In the genomic region with DNA sequence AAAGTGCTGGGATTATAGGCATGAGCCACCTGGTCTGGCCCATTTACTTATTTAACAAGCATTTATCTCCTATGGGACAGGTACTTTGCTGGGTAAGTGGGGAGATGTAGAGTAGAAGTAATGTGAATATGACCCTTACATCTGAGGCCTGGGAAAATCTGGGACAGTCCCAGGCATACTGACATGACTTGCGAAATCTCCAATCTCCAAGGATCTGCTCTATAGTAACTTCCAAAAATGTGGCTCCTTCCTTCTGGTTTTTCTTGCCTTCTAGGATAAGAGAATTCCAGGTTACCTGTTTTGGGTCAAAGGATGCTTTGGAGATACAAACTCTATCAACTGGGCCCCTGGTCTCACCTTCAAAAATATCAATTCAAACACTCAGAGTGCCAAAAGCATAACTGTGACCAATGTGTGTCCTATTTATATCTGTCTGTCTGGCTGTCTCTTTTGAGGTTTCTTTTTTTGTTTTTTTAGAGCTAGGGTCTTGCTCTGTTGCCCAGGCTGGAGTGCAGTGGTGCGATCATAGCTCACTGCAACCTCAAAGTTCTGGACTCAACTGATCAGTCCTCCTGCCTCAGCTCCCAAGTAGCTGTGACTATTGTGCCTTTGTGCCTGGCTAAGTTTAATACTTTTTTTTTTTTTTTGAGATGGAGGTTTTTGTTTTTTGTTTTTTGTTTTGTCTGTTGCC, we compare ENCODE assay signal across 19 cellular contexts.
"Had no signal": no experiment of that assay in that cellular context is flagged by ENCODE, and none has a peak within 500 bp of the region (broad histone marks: within the 10 kb centered on the region; RNA-seq: fewer than 3 reads in every experiment).

No MANE protein-coding gene starts in this region.

- DNase-seq: cortex of kidney; dorsolateral prefrontal cortex; effector CD8-positive, alpha-beta T cell; heart left ventricle; hippocampal formation; left colon; mesendoderm; naive thymus-derived CD8-positive, alpha-beta T cell; psoas muscle; retina; spleen; stimulated activated CD4-positive, alpha-beta T cell treated with anti-CD3 and anti-CD28 coated beads, Interleukin-2, amount 100 ng/mL, for 24 hours; stimulated activated CD4-positive, alpha-beta T cell treated with anti-CD3 and anti-CD28 coated beads, Interleukin-4, amount 100 ng/mL, for 4 hours; stimulated activated naive CD4-positive, alpha-beta T cell treated with Interleukin-2 at 50 U/mL for 16 hours; uterus had no signal

- H3K27ac Mint-ChIP-seq: naive thymus-derived CD8-positive, alpha-beta T cell; type B pancreatic cell had no signal

- H3K4me1 ChIP-seq: uterus had no signal

- H3K27ac ChIP-seq: dorsolateral prefrontal cortex, heart left ventricle, neutrophil, psoas muscle, spleen, uterus had no signal

- H3K4me3 Mint-ChIP-seq: naive thymus-derived CD8-positive, alpha-beta T cell; type B pancreatic cell had no signal

- H3K9me3 ChIP-seq: heart left ventricle, neutrophil, psoas muscle, spleen, uterus had no signal

- ATAC-seq: esophagus mucosa; heart left ventricle; left colon; naive thymus-derived CD8-positive, alpha-beta T cell; psoas muscle; sciatic nerve had no signal

- H3K9me3 Mint-ChIP-seq: naive thymus-derived CD8-positive, alpha-beta T cell; type B pancreatic cell had no signal

- H3K36me3 ChIP-seq: heart left ventricle, neutrophil, spleen, uterus had no signal

- H3K27me3 ChIP-seq: dorsolateral prefrontal cortex, heart left ventricle, neutrophil, spleen, uterus had no signal

- H3K27me3 Mint-ChIP-seq: naive thymus-derived CD8-positive, alpha-beta T cell; type B pancreatic cell had no signal

- H3K36me3 Mint-ChIP-seq: naive thymus-derived CD8-positive, alpha-beta T cell; type B pancreatic cell had no signal

- H3K4me3 ChIP-seq: dorsolateral prefrontal cortex, heart left ventricle, psoas muscle, spleen, uterus had no signal
